Comparison of ENCODE assay signal across 1 cellular context in the genomic region with DNA sequence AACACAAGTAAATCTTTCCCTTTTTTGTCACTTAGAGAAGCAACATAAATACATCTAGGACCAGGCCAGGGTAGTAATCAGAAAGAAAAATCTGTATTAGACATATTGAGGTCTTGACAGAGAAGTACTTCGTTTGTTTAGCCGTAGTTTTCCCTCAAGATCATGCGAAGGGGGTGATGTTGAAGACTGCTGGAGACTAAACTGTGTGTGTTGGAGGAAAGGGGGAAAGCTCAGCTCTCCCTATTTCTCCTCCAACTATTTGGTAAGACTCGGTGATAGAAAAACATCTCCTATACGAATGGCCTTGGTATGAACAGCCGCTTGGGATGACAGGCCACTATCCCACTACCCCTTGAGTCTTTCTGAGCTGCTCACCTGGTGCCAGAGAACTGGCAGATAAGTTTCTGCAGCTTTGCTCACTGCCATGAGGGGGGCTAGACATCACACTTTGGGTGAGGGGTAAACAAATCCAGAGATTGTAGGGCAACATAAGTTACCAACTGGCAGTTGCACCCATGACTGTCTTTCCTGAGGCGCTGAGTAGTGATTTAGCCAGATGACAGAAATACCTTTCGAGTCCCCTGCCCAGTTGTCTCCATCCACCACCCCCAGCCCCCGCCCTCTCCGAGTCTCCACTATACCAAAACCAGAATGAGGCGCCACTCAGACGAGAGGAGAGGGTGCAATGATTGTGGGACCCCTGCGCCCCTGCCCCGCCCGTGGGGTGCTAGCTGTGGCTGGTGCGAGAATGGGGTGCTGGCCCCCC.
TF ChIP-seq lines count a peak whose summit lies in the region.

No MANE protein-coding gene starts in this region.

TF ChIP-seq in liver, 16 proteins besides CTCF, POLR2A, EP300 and RAD21 (continued from another document):
- TF ChIP-seq, protein P1, sequence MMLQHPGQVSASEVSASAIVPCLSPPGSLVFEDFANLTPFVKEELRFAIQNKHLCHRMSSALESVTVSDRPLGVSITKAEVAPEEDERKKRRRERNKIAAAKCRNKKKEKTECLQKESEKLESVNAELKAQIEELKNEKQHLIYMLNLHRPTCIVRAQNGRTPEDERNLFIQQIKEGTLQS (IDR thresholded peaks at IDR 0.05), result no peak
- TF ChIP-seq GABPA (IDR thresholded peaks at IDR 0.05 in 1 of 2, conservative IDR thresholded peaks at IDR 0.05 in 1 of 2) (no peak), HNF4A (conservative IDR thresholded peaks at IDR 0.05) (no peak), NR2F2 (IDR thresholded peaks at IDR 0.05) (no peak), YY1 (IDR thresholded peaks at IDR 0.05) (no peak), RXRA (IDR thresholded peaks at IDR 0.05) (no peak)
- TF ChIP-seq, protein P2, sequence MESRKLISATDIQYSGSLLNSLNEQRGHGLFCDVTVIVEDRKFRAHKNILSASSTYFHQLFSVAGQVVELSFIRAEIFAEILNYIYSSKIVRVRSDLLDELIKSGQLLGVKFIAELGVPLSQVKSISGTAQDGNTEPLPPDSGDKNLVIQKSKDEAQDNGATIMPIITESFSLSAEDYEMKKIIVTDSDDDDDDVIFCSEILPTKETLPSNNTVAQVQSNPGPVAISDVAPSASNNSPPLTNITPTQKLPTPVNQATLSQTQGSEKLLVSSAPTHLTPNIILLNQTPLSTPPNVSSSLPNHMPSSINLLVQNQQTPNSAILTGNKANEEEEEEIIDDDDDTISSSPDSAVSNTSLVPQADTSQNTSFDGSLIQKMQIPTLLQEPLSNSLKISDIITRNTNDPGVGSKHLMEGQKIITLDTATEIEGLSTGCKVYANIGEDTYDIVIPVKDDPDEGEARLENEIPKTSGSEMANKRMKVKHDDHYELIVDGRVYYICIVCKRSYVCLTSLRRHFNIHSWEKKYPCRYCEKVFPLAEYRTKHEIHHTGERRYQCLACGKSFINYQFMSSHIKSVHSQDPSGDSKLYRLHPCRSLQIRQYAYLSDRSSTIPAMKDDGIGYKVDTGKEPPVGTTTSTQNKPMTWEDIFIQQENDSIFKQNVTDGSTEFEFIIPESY (IDR thresholded peaks at IDR 0.05), result no peak
